In the genomic region with DNA sequence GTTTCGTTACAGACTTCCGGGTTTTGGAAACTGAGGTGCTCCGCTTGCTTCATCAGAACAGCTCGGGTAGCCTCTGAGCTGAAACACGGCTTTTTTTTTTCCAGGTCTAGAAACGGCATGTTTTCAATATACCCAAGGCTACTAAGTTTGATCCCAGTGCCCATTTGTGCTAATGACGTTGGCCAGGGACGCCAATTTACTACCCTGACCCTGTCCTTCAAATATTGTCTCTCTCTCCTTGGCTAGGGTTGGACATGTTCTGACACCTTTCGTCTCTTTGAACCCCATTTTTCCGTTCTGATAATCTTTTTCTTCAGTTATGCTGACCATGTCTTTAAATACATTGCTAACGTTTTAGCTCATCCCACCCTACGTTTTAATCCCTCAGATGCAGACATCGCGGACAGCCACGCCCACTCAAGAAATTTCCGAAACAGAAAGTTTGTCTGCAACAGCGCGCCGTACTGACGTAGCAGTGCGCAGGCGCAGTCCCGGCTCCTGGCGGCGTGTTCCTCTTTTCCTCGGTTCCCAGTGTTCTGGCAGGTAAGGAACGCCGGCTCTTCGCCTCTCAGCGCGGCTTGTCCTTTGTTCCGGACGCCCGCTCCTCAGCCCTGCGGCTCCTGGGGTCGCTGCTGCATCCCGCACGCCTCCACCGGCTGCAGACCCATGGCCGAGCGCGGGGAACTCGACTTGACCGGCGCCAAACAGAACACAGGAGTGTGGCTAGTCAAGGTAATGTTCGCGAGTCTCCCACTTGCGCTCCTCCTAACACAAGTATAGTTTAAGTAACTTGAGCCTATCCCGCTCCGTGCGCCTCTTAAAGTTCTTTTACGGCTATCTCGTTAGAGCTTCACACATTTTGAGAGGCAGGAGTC, we compare ENCODE assay signal across 1 cellular context.
TF ChIP-seq lines count a peak whose summit lies in the region.

Gene GTF2F2, plus strand, starts transcription at position 521 of the 875 bp plus-strand sequence. Its CDS starts 146 bp downstream, at position 667.

TF ChIP-seq in HepG2, 621 proteins besides CTCF, POLR2A, EP300 and RAD21 (continued from another document and continues in another):
- TF ChIP-seq, protein P1, sequence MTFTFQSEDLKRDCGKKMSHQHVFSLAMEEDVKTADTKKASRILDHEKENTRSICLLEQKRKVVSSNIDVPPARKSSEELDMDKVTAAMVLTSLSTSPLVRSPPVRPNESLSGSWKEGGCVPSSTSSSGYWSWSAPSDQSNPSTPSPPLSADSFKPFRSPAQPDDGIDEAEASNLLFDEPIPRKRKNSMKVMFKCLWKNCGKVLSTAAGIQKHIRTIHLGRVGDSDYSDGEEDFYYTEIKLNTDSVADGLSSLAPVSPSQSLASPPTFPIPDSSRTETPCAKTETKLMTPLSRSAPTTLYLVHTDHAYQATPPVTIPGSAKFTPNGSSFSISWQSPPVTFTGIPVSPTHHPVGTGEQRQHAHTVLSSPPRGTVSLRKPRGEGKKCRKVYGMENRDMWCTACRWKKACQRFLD (CRISPR knock-in tag; IDR thresholded peaks at IDR 0.05; ENCODE audit: borderline replicate concordance), result no peak
- TF ChIP-seq ZNF337 (CRISPR knock-in tag; IDR thresholded peaks at IDR 0.05; ENCODE audit: borderline replicate concordance, low read depth) (no peak), ZNF253 (CRISPR knock-in tag; IDR thresholded peaks at IDR 0.05; ENCODE audit: borderline replicate concordance) (no peak), SAFB2 (CRISPR knock-in tag; IDR thresholded peaks at IDR 0.05; ENCODE audit: borderline replicate concordance, low read depth) (no peak), ZNF768 (CRISPR knock-in tag; IDR thresholded peaks at IDR 0.05) (no peak; the same call in 1 of the 2 replicates), MIXL1 (CRISPR knock-in tag; IDR thresholded peaks at IDR 0.05) (peak; percentile 56; the same call in 1 of the 2 replicates), ZNF160 (CRISPR knock-in tag; IDR thresholded peaks at IDR 0.05) (no peak), ZNF7 (CRISPR knock-in tag; IDR thresholded peaks at IDR 0.05) (no peak), CBX2 (IDR thresholded peaks at IDR 0.05; ENCODE audit: low read depth, low read length) (no peak), CBX2 (CRISPR knock-in tag; IDR thresholded peaks at IDR 0.05; ENCODE audit: low read depth) (no peak), ZNF354B (CRISPR knock-in tag; IDR thresholded peaks at IDR 0.05) (no peak), NR1H2 (CRISPR knock-in tag; IDR thresholded peaks at IDR 0.05; ENCODE audit: borderline replicate concordance, low read depth) (no peak), ZNF720 (CRISPR knock-in tag; IDR thresholded peaks at IDR 0.05) (no peak), BRF2 (CRISPR knock-in tag; IDR thresholded peaks at IDR 0.05) (no peak), ZFP36 (IDR thresholded peaks at IDR 0.05; ENCODE audit: borderline replicate concordance, low read depth, low read length, partially characterized antibody) (no peak), ZBTB34 (CRISPR knock-in tag; IDR thresholded peaks at IDR 0.05) (no peak), ZC3H4 (CRISPR knock-in tag; IDR thresholded peaks at IDR 0.05; ENCODE audit: borderline replicate concordance) (no peak), ZNF572 (CRISPR knock-in tag; IDR thresholded peaks at IDR 0.05) (no peak), FLYWCH1 (CRISPR knock-in tag; IDR thresholded peaks at IDR 0.05) (no peak), FOXK1 (CRISPR knock-in tag; IDR thresholded peaks at IDR 0.05; ENCODE audit: borderline replicate concordance, low read depth) (peak; percentile 73; the same call in 1 of the 2 replicates), NCOA2 (CRISPR knock-in tag; IDR thresholded peaks at IDR 0.05) (no peak), BORCS8-MEF2B (CRISPR knock-in tag; IDR thresholded peaks at IDR 0.05) (no peak), ZNF816 (CRISPR knock-in tag; IDR thresholded peaks at IDR 0.05; ENCODE audit: borderline replicate concordance) (no peak), TGIF2 (CRISPR knock-in tag; IDR thresholded peaks at IDR 0.05) (peak; percentile 41; the same call in 1 of the 2 replicates), POGK (CRISPR knock-in tag; conservative IDR thresholded peaks at IDR 0.05) (peak; percentile 72), TAF1 (CRISPR knock-in tag; IDR thresholded peaks at IDR 0.05) (peak; percentile 81), HHEX (CRISPR knock-in tag; IDR thresholded peaks at IDR 0.05) (no peak), GATAD1 (CRISPR knock-in tag; IDR thresholded peaks at IDR 0.05) (peak; percentile 96), ZNF280D (CRISPR knock-in tag; IDR thresholded peaks at IDR 0.05) (no peak), ZNF891 (CRISPR knock-in tag; IDR thresholded peaks at IDR 0.05) (peak; percentile 54; the same call in 1 of the 2 replicates), FOXC1 (CRISPR knock-in tag; IDR thresholded peaks at IDR 0.05; ENCODE audit: borderline replicate concordance) (no peak; the same call in 1 of the 2 replicates), HCFC1 (IDR thresholded peaks at IDR 0.05; ENCODE audit: low read depth, low read length) (peak; percentile 34; the same call in 1 of the 2 replicates), PHF8 (CRISPR knock-in tag; IDR thresholded peaks at IDR 0.05) (peak; percentile 82), JUN (CRISPR knock-in tag; IDR thresholded peaks at IDR 0.05) (no peak), ZNF460 (CRISPR knock-in tag; IDR thresholded peaks at IDR 0.05; ENCODE audit: borderline replicate concordance) (no peak), ZNF44 (CRISPR knock-in tag; IDR thresholded peaks at IDR 0.05) (no peak), ATF2 (CRISPR knock-in tag; IDR thresholded peaks at IDR 0.05) (0 out of 2 replicates have a peak, but pooled peaks have one; percentile 35), KLF9 (CRISPR knock-in tag; IDR thresholded peaks at IDR 0.05; ENCODE audit: low read depth) (peak; percentile 100), ZNF747 (CRISPR knock-in tag; IDR thresholded peaks at IDR 0.05; ENCODE audit: borderline replicate concordance) (no peak), JUNB (CRISPR knock-in tag; IDR thresholded peaks at IDR 0.05; ENCODE audit: borderline replicate concordance) (no peak), ZNF616 (CRISPR knock-in tag; IDR thresholded peaks at IDR 0.05; ENCODE audit: low read depth) (no peak), ZKSCAN8 (CRISPR knock-in tag; IDR thresholded peaks at IDR 0.05; ENCODE audit: borderline replicate concordance) (no peak), SRSF9 (IDR thresholded peaks at IDR 0.05; ENCODE audit: borderline replicate concordance, insufficient read depth, low read depth, low read length, poor library complexity, severe bottlenecking) (no peak), ZNF10 (CRISPR knock-in tag; IDR thresholded peaks at IDR 0.05; ENCODE audit: borderline replicate concordance, low read depth) (no peak), HNRNPL (IDR thresholded peaks at IDR 0.05; ENCODE audit: low read depth, low read length) (no peak), KAT8 (CRISPR knock-in tag; IDR thresholded peaks at IDR 0.05) (peak; percentile 95), DBP (CRISPR knock-in tag; IDR thresholded peaks at IDR 0.05; ENCODE audit: not compliant biosample characterization) (no peak), ZSCAN22 (CRISPR knock-in tag; IDR thresholded peaks at IDR 0.05) (no peak)
- TF ChIP-seq, protein P2, sequence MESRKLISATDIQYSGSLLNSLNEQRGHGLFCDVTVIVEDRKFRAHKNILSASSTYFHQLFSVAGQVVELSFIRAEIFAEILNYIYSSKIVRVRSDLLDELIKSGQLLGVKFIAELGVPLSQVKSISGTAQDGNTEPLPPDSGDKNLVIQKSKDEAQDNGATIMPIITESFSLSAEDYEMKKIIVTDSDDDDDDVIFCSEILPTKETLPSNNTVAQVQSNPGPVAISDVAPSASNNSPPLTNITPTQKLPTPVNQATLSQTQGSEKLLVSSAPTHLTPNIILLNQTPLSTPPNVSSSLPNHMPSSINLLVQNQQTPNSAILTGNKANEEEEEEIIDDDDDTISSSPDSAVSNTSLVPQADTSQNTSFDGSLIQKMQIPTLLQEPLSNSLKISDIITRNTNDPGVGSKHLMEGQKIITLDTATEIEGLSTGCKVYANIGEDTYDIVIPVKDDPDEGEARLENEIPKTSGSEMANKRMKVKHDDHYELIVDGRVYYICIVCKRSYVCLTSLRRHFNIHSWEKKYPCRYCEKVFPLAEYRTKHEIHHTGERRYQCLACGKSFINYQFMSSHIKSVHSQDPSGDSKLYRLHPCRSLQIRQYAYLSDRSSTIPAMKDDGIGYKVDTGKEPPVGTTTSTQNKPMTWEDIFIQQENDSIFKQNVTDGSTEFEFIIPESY (CRISPR knock-in tag; IDR thresholded peaks at IDR 0.05), result no peak
- TF ChIP-seq, protein P3, sequence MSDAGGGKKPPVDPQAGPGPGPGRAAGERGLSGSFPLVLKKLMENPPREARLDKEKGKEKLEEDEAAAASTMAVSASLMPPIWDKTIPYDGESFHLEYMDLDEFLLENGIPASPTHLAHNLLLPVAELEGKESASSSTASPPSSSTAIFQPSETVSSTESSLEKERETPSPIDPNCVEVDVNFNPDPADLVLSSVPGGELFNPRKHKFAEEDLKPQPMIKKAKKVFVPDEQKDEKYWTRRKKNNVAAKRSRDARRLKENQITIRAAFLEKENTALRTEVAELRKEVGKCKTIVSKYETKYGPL (CRISPR knock-in tag; IDR thresholded peaks at IDR 0.05), result no peak
- TF ChIP-seq, protein P4, sequence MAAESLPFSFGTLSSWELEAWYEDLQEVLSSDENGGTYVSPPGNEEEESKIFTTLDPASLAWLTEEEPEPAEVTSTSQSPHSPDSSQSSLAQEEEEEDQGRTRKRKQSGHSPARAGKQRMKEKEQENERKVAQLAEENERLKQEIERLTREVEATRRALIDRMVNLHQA (CRISPR knock-in tag; IDR thresholded peaks at IDR 0.05), result no peak
